In the genomic region with DNA sequence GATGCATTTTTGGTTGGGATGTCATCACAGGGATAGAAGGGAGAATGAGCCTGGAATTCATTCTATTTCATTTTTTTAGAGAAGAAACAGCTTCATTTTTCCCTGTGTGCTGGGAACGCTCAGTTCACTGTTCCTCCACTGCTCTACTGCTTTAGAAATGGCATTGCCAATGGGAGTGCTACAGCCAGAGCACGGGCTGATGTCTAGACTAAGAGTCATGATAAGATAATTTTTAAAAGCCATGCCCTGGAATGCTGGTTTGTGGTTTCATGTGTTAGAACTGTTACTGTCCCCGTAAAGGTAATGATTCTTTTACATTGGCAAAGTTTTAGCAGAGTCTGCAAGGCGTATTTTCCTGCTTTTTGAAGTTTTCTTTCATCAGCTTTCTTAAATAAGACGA, we compare ENCODE assay signal across 14 cellular contexts.
DNase-seq lines count a peak whose midpoint lies in the region; ATAC-seq and TF ChIP-seq lines count a peak whose summit lies in the region.
"Had no signal": no experiment of that assay in that cellular context is flagged by ENCODE, and none has a peak within 500 bp of the region (broad histone marks: within the 10 kb centered on the region; RNA-seq: fewer than 3 reads in every experiment).

No MANE protein-coding gene starts in this region.

- H3K9me3 ChIP-seq in BE2C, result no peaks in the 10 kb centered on the region
- H3K9me3 ChIP-seq in Loucy (ENCODE audit: insufficient read depth, low read depth, low read length), result no peaks in the 10 kb centered on the region
- H3K9me3 ChIP-seq in endodermal cell (ENCODE audit: control insufficient read depth, low read length), result no peaks in the 10 kb centered on the region
- H3K9me3 ChIP-seq: Peyer's patch had no signal

- H4K20me1 ChIP-seq in Loucy (ENCODE audit: insufficient read depth, low read length, poor library complexity, severe bottlenecking), result no peaks in the 10 kb centered on the region

- peaks cover 22% of the 10 kb centered on the region for H3K4me1 ChIP-seq in BE2C
- peaks cover 18% of the 10 kb centered on the region for H3K4me1 ChIP-seq in Loucy (ENCODE audit: insufficient read depth, low read length, poor library complexity, severe bottlenecking)
- peaks cover 12% of the 10 kb centered on the region for H3K4me1 ChIP-seq in endodermal cell (ENCODE audit: control insufficient read depth, insufficient read depth, low read length)

- H3K4me3 Mint-ChIP-seq in endodermal cell (no peak overlapping the region), nephron (no peak overlapping the region)
- H3K4me3 Mint-ChIP-seq: activated naive CD4-positive, alpha-beta T cell treated with anti-CD3 and anti-CD28 coated beads for 36 hours had no signal

- H3K27me3 ChIP-seq in BE2C (no peaks in the 10 kb centered on the region), Loucy (ENCODE audit: insufficient read depth, low read length, poor library complexity, severe bottlenecking) (no peaks in the 10 kb centered on the region), endodermal cell (ENCODE audit: control insufficient read depth, insufficient read depth, low read length, poor library complexity, severe bottlenecking) (no peaks in the 10 kb centered on the region)
- H3K27me3 ChIP-seq: Peyer's patch had no signal

- H3K36me3 Mint-ChIP-seq in endodermal cell (ENCODE audit: low read depth) (peaks cover 30% of the 10 kb centered on the region), nephron (ENCODE audit: low read depth) (peaks cover 48% of the 10 kb centered on the region)

- no peak for TF ChIP-seq CTCF in BE2C (IDR thresholded peaks at IDR 0.05; ENCODE audit: low read depth, low read length)
- no peak for TF ChIP-seq CTCF in Loucy (conservative IDR thresholded peaks at IDR 0.05; ENCODE audit: low read length)
- TF ChIP-seq CTCF in endodermal cell (conservative IDR thresholded peaks at IDR 0.05), result no peak
- TF ChIP-seq CTCF in nephron (IDR thresholded peaks at IDR 0.05; ENCODE audit: unreplicated experiment in 3 of 3), result no peak

- no peaks in the 10 kb centered on the region for H3K27me3 Mint-ChIP-seq in endodermal cell (ENCODE audit: insufficient read depth)
- H3K27me3 Mint-ChIP-seq in nephron (ENCODE audit: low read depth), result no peaks in the 10 kb centered on the region
- H3K27me3 Mint-ChIP-seq: dendritic cell treated with granulocyte-macrophage colony-stimulating factor and Interleukin-4, amounts not matched to agents 40 ng/mL and 50 ng/mL, for 4 days had no signal

- H3K27ac Mint-ChIP-seq in endodermal cell, result peak overlapping the region; percentile 5
- peak overlapping the region; percentile 87 to 93 (median 92) for H3K27ac Mint-ChIP-seq in nephron
- H3K27ac Mint-ChIP-seq: activated naive CD4-positive, alpha-beta T cell treated with anti-CD3 and anti-CD28 coated beads for 36 hours; dendritic cell treated with granulocyte-macrophage colony-stimulating factor and Interleukin-4, amounts not matched to agents 40 ng/mL and 50 ng/mL, for 4 days had no signal

- DNase-seq in BE2C, result no peak
- no peak for DNase-seq in endodermal cell
- no peak for DNase-seq in NCI-H69 (lab: John Stamatoyannopoulos, UW)
- DNase-seq in NCI-H2227 (lab: John Stamatoyannopoulos, UW; ENCODE audit: unreplicated experiment), result no peak
- no peak for DNase-seq in HPDE6-E6E7 (ENCODE audit: extremely low spot score)
- DNase-seq: NCI-H1092 treated with DMSO at 0.1 percent for 48 hours, NCI-H446, Peyer's patch had no signal

- no peaks in the 10 kb centered on the region for H3K79me2 ChIP-seq in Loucy (ENCODE audit: insufficient read depth, low read length)

- peak overlapping the region; percentile 95 for H3K27ac ChIP-seq in endodermal cell (ENCODE audit: low read depth, low read length)
- H3K27ac ChIP-seq: Peyer's patch had no signal

- H3K4me1 Mint-ChIP-seq in endodermal cell (peaks cover 69% of the 10 kb centered on the region), nephron (peaks cover 56% of the 10 kb centered on the region)

- H3K9ac ChIP-seq in Loucy (ENCODE audit: low read depth, low read length, poor library complexity, severe bottlenecking) (peak overlapping the region; percentile 11), endodermal cell (ENCODE audit: extremely low read depth, low read length, poor library complexity, severe bottlenecking) (no peak overlapping the region)

- no peak overlapping the region for H2AFZ ChIP-seq in Loucy (ENCODE audit: low read length)

- H3K36me3 ChIP-seq in BE2C (no peaks in the 10 kb centered on the region), Loucy (ENCODE audit: insufficient read depth, low read length) (no peaks in the 10 kb centered on the region), endodermal cell (ENCODE audit: control insufficient read depth, insufficient read depth, low read length) (peaks cover 4% of the 10 kb centered on the region)

- H3F3A ChIP-seq in Loucy (ENCODE audit: low read depth), result no peaks in the 10 kb centered on the region

- ATAC-seq in GM21786 (IDR thresholded peaks at IDR 0.05; ENCODE audit: unreplicated experiment), result no peak
- ATAC-seq: HCT116 had no signal

- H3K9me2 ChIP-seq in Loucy (replicated peaks; ENCODE audit: low read depth, low read length), result no peaks in the 10 kb centered on the region

- H3K4me2 ChIP-seq in Loucy (ENCODE audit: low read depth, low read length, poor library complexity, severe bottlenecking), result peak overlapping the region; percentile 53

- 91 to 94% methylated on average over 5 of the region's 5 CpGs for WGBS in endodermal cell (ENCODE audit: insufficient coverage in 1 of 2, insufficient read length in 1 of 2), 2 experiments

- peak overlapping the region; percentile 10 for H3K4me3 ChIP-seq in BE2C (ENCODE audit: low read depth, low read length)
- H3K4me3 ChIP-seq in Loucy (ENCODE audit: low read length, poor library complexity, severe bottlenecking), result peak overlapping the region; percentile 33
- H3K4me3 ChIP-seq in endodermal cell (ENCODE audit: low read length), result no peak overlapping the region
- H3K4me3 ChIP-seq: Peyer's patch had no signal

- H3K9me3 Mint-ChIP-seq in endodermal cell (no peaks in the 10 kb centered on the region), nephron (no peaks in the 10 kb centered on the region)
- H3K9me3 Mint-ChIP-seq: activated naive CD4-positive, alpha-beta T cell treated with anti-CD3 and anti-CD28 coated beads for 36 hours; dendritic cell treated with granulocyte-macrophage colony-stimulating factor and Interleukin-4, amounts not matched to agents 40 ng/mL and 50 ng/mL, for 4 days had no signal
